Comparison of ENCODE assay signal across 32 cellular contexts in the genomic region with DNA sequence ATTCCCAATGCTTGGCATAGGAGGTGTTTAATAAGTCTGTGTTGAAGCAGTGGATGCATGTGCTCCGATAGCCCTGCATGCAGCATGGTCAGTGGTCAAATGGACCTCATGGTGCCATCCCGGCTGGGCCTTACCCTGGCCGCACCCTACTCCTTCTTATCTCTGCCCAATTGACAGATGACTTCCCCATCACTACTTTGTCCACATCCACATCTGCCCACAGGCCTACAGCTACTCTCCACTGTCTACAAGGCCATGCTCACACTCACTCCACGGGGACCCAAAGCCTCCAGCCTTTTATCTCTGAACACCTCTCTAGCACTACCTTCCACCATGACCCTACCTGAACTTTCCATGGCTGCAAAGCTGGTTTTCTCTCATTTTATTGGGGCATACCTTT. TPM values are rescaled to one million over a fixed set of nuclear protein-coding genes. Genes with fewer than 3 reads are reported as not detected.
"Had no signal": no experiment of that assay in that cellular context is flagged by ENCODE, and none has a peak within 500 bp of the region (broad histone marks: within the 10 kb centered on the region; RNA-seq: fewer than 3 reads in every experiment).

No MANE protein-coding gene starts in this region.

- H3K4me3 Mint-ChIP-seq: immature natural killer cell; mesothelial cell of epicardium; naive B cell; natural killer cell; nephron progenitor cell; neural progenitor cell; stimulated activated effector memory CD8-positive, alpha-beta T cell treated with anti-CD3 and anti-CD28 coated beads, Interleukin-12 subunit alpha, Interleukin-12 subunit beta, amount 100 ng/mL, for 72 hours; stimulated activated naive CD8-positive, alpha-beta T cell treated with anti-CD3 and anti-CD28 coated beads, Interleukin-15, amount 100 ng/mL, for 72 hours; type B pancreatic cell had no signal

- H3K4me1 Mint-ChIP-seq: immature natural killer cell; mesothelial cell of epicardium; naive B cell; natural killer cell; nephron progenitor cell; neural progenitor cell; stimulated activated effector memory CD8-positive, alpha-beta T cell treated with anti-CD3 and anti-CD28 coated beads, Interleukin-12 subunit alpha, Interleukin-12 subunit beta, amount 100 ng/mL, for 72 hours; stimulated activated naive CD8-positive, alpha-beta T cell treated with anti-CD3 and anti-CD28 coated beads, Interleukin-15, amount 100 ng/mL, for 72 hours had no signal

- H3K27ac Mint-ChIP-seq: immature natural killer cell; mesothelial cell of epicardium; naive B cell; natural killer cell; nephron progenitor cell; neural progenitor cell; stimulated activated effector memory CD8-positive, alpha-beta T cell treated with anti-CD3 and anti-CD28 coated beads, Interleukin-12 subunit alpha, Interleukin-12 subunit beta, amount 100 ng/mL, for 72 hours; stimulated activated naive CD8-positive, alpha-beta T cell treated with anti-CD3 and anti-CD28 coated beads, Interleukin-15, amount 100 ng/mL, for 72 hours; type B pancreatic cell had no signal

- H3K4me1 ChIP-seq: left ventricle myocardium inferior, neural progenitor cell, pancreas, prostate gland, sigmoid colon, spleen, tibial nerve, uterus had no signal

- DNase-seq: hypothalamus; immature natural killer cell; kidney; left colon; left ventricle myocardium inferior; mesendoderm; naive B cell; natural killer cell; nephron progenitor cell; pancreas; posterior cingulate gyrus; retina; right cardiac atrium; sigmoid colon; small intestine; spleen; stimulated activated CD4-positive, alpha-beta T cell treated with anti-CD3 and anti-CD28 coated beads, Interleukin-4, amount 100 ng/mL, for 24 hours; stimulated activated naive CD4-positive, alpha-beta T cell treated with Interleukin-2 at 50 U/mL for 16 hours; stimulated activated naive CD8-positive, alpha-beta T cell treated with anti-CD3 and anti-CD28 coated beads, Interleukin-15, amount 100 ng/mL, for 72 hours; substantia nigra; uterus had no signal

- ATAC-seq: left colon; natural killer cell; pancreas; right cardiac atrium; stimulated activated effector memory CD8-positive, alpha-beta T cell treated with anti-CD3 and anti-CD28 coated beads, Interleukin-12 subunit alpha, Interleukin-12 subunit beta, amount 100 ng/mL, for 72 hours; stimulated activated naive CD8-positive, alpha-beta T cell treated with anti-CD3 and anti-CD28 coated beads, Interleukin-15, amount 100 ng/mL, for 72 hours had no signal

- H3K9me3 ChIP-seq: left ventricle myocardium inferior, pancreas, prostate gland, sigmoid colon, spleen, tibial nerve, uterus had no signal

- H3K4me3 ChIP-seq: left ventricle myocardium inferior, lung, neural progenitor cell, pancreas, prostate gland, sigmoid colon, spleen, tibial nerve, uterus had no signal

- H3K36me3 Mint-ChIP-seq: immature natural killer cell; mesothelial cell of epicardium; naive B cell; natural killer cell; neural progenitor cell; stimulated activated effector memory CD8-positive, alpha-beta T cell treated with anti-CD3 and anti-CD28 coated beads, Interleukin-12 subunit alpha, Interleukin-12 subunit beta, amount 100 ng/mL, for 72 hours; type B pancreatic cell had no signal

- H3K27me3 ChIP-seq: neural progenitor cell, pancreas, sigmoid colon, uterus had no signal

- H3K9me3 Mint-ChIP-seq: natural killer cell had no signal

- H3K27ac ChIP-seq: left ventricle myocardium inferior, neural progenitor cell, pancreas, prostate gland, sigmoid colon, spleen, tibial nerve, uterus had no signal

- H3K36me3 ChIP-seq: left ventricle myocardium inferior, neural progenitor cell, pancreas, prostate gland, sigmoid colon, spleen, tibial nerve, uterus had no signal

RNA-seq across cellular contexts. Expression of a gene that starts 11.5 kb away (rescaled TPM):
- total RNA-seq: kidney, left colon, left ventricle myocardium inferior, mesothelial cell of epicardium, mononuclear cell, natural killer cell, omental fat pad, pancreas, prostate gland, right cardiac atrium, sigmoid colon, spleen, temporal lobe, tibial nerve, ureter, uterus had no signal

RNA-seq across cellular contexts. Expression of a gene that starts 34.9 kb away (rescaled TPM):
- total RNA-seq: kidney, left colon, left ventricle myocardium inferior, lung, mesothelial cell of epicardium, mononuclear cell, natural killer cell, omental fat pad, pancreas, prostate gland, right cardiac atrium, sigmoid colon, spleen, temporal lobe, tibial nerve, ureter, uterus had no signal
